Comparison of ENCODE assay signal across 20 cellular contexts in the genomic region with DNA sequence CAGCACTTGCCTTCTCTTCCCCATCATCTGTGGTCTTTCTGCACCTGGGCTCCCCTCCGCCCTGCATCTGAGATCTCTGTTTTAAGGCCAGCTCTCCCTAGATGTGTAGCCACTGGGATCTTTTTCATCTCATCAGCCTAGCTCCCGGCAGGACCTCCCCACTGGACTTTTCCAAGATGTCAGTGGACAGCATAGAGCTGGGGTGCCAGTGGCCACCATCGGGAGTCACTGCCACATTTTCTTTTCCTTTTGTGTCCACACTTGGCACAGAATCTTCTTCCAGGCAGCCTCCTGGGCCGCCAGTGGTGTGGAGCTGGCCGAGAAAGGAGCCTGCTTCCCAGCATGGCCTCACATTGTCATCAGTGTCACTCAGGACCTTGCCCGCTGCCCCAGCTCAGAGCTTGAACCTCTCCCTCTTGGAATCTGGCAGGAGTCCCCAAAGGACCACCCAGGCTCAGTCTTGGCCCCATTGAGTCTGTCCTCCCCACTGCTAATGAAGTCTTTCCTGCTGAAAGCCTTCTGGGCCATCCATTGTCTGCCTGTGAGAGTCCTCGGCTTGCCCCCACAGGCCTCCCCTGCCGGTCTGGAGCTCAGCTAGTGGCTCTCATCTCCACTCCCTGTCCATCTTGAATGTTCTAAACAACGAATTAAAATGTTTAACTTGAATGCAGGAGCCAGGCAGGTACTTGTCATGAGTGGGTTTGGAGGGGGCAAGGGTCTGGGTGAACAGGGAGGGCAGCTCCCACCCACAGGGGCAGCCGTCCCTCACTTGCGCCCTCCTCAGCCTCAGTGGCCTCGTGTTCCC.
DNase-seq lines count a peak whose midpoint lies in the region; TF ChIP-seq lines count a peak whose summit lies in the region.
"Had no signal": no experiment of that assay in that cellular context is flagged by ENCODE, and none has a peak within 500 bp of the region (broad histone marks: within the 10 kb centered on the region; RNA-seq: fewer than 3 reads in every experiment).

No MANE protein-coding gene starts in this region.

- H3K4me3 ChIP-seq in Caco-2 (ENCODE audit: low read depth, low read length) (no peak overlapping the region), SJSA1 (no peak overlapping the region), GM23248 (no peak overlapping the region)

- H3K4me2 ChIP-seq in GM23248 (ENCODE audit: unreplicated experiment) = no peak overlapping the region

- H3K9me3 Mint-ChIP-seq in Caco-2 (ENCODE audit: unreplicated experiment) (no peaks in the 10 kb centered on the region), nephron progenitor cell (no peaks in the 10 kb centered on the region), immature natural killer cell (no peaks in the 10 kb centered on the region)
- H3K9me3 Mint-ChIP-seq in activated CD4-positive, alpha-beta T cell treated with anti-CD3 and anti-CD28 coated beads, Interleukin-2, amount 10 ng/mL, durations not matched to agents 7 days and 5 days = no peaks in the 10 kb centered on the region

- H3K9me3 ChIP-seq in Caco-2 (no peaks in the 10 kb centered on the region), SJSA1 (replicated peaks) (no peaks in the 10 kb centered on the region), GM23248 (ENCODE audit: low read depth) (no peaks in the 10 kb centered on the region)

- no peaks in the 10 kb centered on the region for H3K4me1 Mint-ChIP-seq in Caco-2 (ENCODE audit: low read depth, unreplicated experiment)
- peaks cover 20% of the 10 kb centered on the region for H3K4me1 Mint-ChIP-seq in nephron progenitor cell
- no peaks in the 10 kb centered on the region for H3K4me1 Mint-ChIP-seq in immature natural killer cell
- no peaks in the 10 kb centered on the region for H3K4me1 Mint-ChIP-seq in activated CD4-positive, alpha-beta T cell treated with anti-CD3 and anti-CD28 coated beads, Interleukin-2, amount 10 ng/mL, durations not matched to agents 7 days and 5 days

- peak overlapping the region; percentile 15 for H3K27ac Mint-ChIP-seq in Caco-2 (ENCODE audit: unreplicated experiment)
- peak overlapping the region; percentile 33 for H3K27ac Mint-ChIP-seq in nephron progenitor cell
- no peak overlapping the region for H3K27ac Mint-ChIP-seq in immature natural killer cell
- no peak overlapping the region for H3K27ac Mint-ChIP-seq in activated CD4-positive, alpha-beta T cell treated with anti-CD3 and anti-CD28 coated beads, Interleukin-2, amount 10 ng/mL, durations not matched to agents 7 days and 5 days

- H4K20me1 ChIP-seq in GM23248 (ENCODE audit: insufficient read depth) = no peaks in the 10 kb centered on the region

- TF ChIP-seq CTCF in Caco-2 (IDR thresholded peaks at IDR 0.05; ENCODE audit: insufficient read depth in 1 of 2, low read depth in 1 of 2, low read length in 1 of 2, severe bottlenecking in 1 of 2, unreplicated experiment in 1 of 2) (no peak), nephron progenitor cell (IDR thresholded peaks at IDR 0.05) (no peak)

- H3K36me3 ChIP-seq in Caco-2 (ENCODE audit: control insufficient read depth, insufficient read depth, low read length) (no peaks in the 10 kb centered on the region), SJSA1 (peaks cover 8% of the 10 kb centered on the region), GM23248 (ENCODE audit: low read depth) (no peaks in the 10 kb centered on the region)

- no peaks in the 10 kb centered on the region for H3K9me2 ChIP-seq in GM23248 (ENCODE audit: insufficient read depth)

- no peak for DNase-seq in Caco-2
- DNase-seq in SJSA1 (ENCODE audit: low read depth in 1 of 2, low spot score in 2 of 2) = peak; percentile 58 to 70
- DNase-seq in nephron progenitor cell = no peak
- peak; percentile 67 for DNase-seq in retina
- DNase-seq in immature natural killer cell = no peak
- DNase-seq in activated CD4-positive, alpha-beta T cell treated with anti-CD3 and anti-CD28 coated beads, Interleukin-2, amount 10 ng/mL, durations not matched to agents 7 days and 5 days = no peak
- DNase-seq in GM23248 = no peak
- DNase-seq: DMS53, GOT3, HCEC 1CT, Karpas-422, NCI-H1092, NCI-H1417 treated with DMSO at 0.1 percent for 48 hours, NCI-H1694 treated with DMSO at 0.1 percent for 48 hours, NCI-H2081, NCI-H226, NCI-H510A, NCI-H69, SHP77 had no signal

- no peaks in the 10 kb centered on the region for H3K79me2 ChIP-seq in GM23248 (ENCODE audit: insufficient read depth)

- H3K9ac ChIP-seq in GM23248 = no peak overlapping the region

- POLR2A ChIA-PET in Caco-2 (lab: Charles Lee) = no interaction called here
- POLR2A ChIA-PET in activated CD4-positive, alpha-beta T cell treated with anti-CD3 and anti-CD28 coated beads, Interleukin-2, amount 10 ng/mL, durations not matched to agents 7 days and 5 days (lab: Charles Lee) = no interaction called here

- H3K36me3 Mint-ChIP-seq in Caco-2 (ENCODE audit: insufficient read depth, unreplicated experiment) (peaks cover 29% of the 10 kb centered on the region), nephron progenitor cell (ENCODE audit: low read depth) (peaks cover 9% of the 10 kb centered on the region), immature natural killer cell (no peaks in the 10 kb centered on the region)
- H3K36me3 Mint-ChIP-seq in activated CD4-positive, alpha-beta T cell treated with anti-CD3 and anti-CD28 coated beads, Interleukin-2, amount 10 ng/mL, durations not matched to agents 7 days and 5 days (ENCODE audit: low read depth) = no peaks in the 10 kb centered on the region

- H3K4me1 ChIP-seq in Caco-2 (no peaks in the 10 kb centered on the region), SJSA1 (replicated peaks) (peaks cover 15% of the 10 kb centered on the region), GM23248 (ENCODE audit: insufficient read depth) (no peaks in the 10 kb centered on the region)

- no peaks in the 10 kb centered on the region for H3K27me3 Mint-ChIP-seq in Caco-2 (ENCODE audit: insufficient read depth, unreplicated experiment)
- H3K27me3 Mint-ChIP-seq in nephron progenitor cell (ENCODE audit: low read depth, poor library complexity) = no peaks in the 10 kb centered on the region
- peaks cover 0 to 3% (median 1%) of the 10 kb centered on the region in 3 donors for H3K27me3 Mint-ChIP-seq in immature natural killer cell (ENCODE audit: low read depth in 3 of 3)
- H3K27me3 Mint-ChIP-seq in activated CD4-positive, alpha-beta T cell treated with anti-CD3 and anti-CD28 coated beads, Interleukin-2, amount 10 ng/mL, durations not matched to agents 7 days and 5 days = no peaks in the 10 kb centered on the region

- intact Hi-C loops in Caco-2 (cut with micrococcal nuclease; ENCODE audit: unreplicated experiment) = no loop called here

- H2AFZ ChIP-seq in GM23248 = no peak overlapping the region

- in situ Hi-C loops in GM23248 (cut with MboI) = no loop called here

- CTCF ChIA-PET in Caco-2 (lab: Charles Lee) = no interaction called here
- CTCF ChIA-PET in activated CD4-positive, alpha-beta T cell treated with anti-CD3 and anti-CD28 coated beads, Interleukin-2, amount 10 ng/mL, durations not matched to agents 7 days and 5 days (lab: Charles Lee) = no interaction called here

- 86 to 88% methylated on average over 12 of the region's 12 CpGs for WGBS in GM23248 (ENCODE audit: low coverage in 1 of 2, low lambda C conversion rate in 2 of 2, missing lambda C conversion rate in 2 of 2), 2 experiments

- H3K4me3 Mint-ChIP-seq in Caco-2 (ENCODE audit: unreplicated experiment) (no peak overlapping the region), nephron progenitor cell (no peak overlapping the region), immature natural killer cell (no peak overlapping the region)
- no peak overlapping the region for H3K4me3 Mint-ChIP-seq in activated CD4-positive, alpha-beta T cell treated with anti-CD3 and anti-CD28 coated beads, Interleukin-2, amount 10 ng/mL, durations not matched to agents 7 days and 5 days

- BruUV-seq in Caco-2 (replicated peaks; lab: Mats Ljungman, UMichigan) = no TSS peak

- H3K27ac ChIP-seq in SJSA1 = peak overlapping the region; percentile 49; the same call in 1 of the 2 replicates
- H3K27ac ChIP-seq in GM23248 = no peak overlapping the region
- H3K27ac ChIP-seq: RWPE1 had no signal

- H3K27me3 ChIP-seq in Caco-2 (replicated peaks; ENCODE audit: control insufficient read depth, insufficient read depth, low read length) (no peaks in the 10 kb centered on the region), SJSA1 (replicated peaks) (no peaks in the 10 kb centered on the region), GM23248 (replicated peaks; ENCODE audit: insufficient read depth) (no peaks in the 10 kb centered on the region)

- no peaks in the 10 kb centered on the region for H3F3A ChIP-seq in GM23248 (ENCODE audit: insufficient read depth)

Comparison
In these comparisons a context has a peak if more than half of its experiments do, and no peak if none do; other contexts are left out.
1. DNase-seq: peak in SJSA1 (2 of 2) and retina (single experiment); none in Caco-2 (0 of 2), nephron progenitor cell (single experiment), immature natural killer cell (0 of 3), activated CD4-positive, alpha-beta T cell treated with anti-CD3 and anti-CD28 coated beads, Interleukin-2, amount 10 ng/mL, durations not matched to agents 7 days and 5 days (single experiment) and GM23248 (single experiment).
2. H3K27ac Mint-ChIP-seq: peak in Caco-2 (single experiment) and nephron progenitor cell (single experiment); none in immature natural killer cell (0 of 6) and activated CD4-positive, alpha-beta T cell treated with anti-CD3 and anti-CD28 coated beads, Interleukin-2, amount 10 ng/mL, durations not matched to agents 7 days and 5 days (single experiment).